Comparison of ENCODE assay signal across 9 cellular contexts in the genomic region with DNA sequence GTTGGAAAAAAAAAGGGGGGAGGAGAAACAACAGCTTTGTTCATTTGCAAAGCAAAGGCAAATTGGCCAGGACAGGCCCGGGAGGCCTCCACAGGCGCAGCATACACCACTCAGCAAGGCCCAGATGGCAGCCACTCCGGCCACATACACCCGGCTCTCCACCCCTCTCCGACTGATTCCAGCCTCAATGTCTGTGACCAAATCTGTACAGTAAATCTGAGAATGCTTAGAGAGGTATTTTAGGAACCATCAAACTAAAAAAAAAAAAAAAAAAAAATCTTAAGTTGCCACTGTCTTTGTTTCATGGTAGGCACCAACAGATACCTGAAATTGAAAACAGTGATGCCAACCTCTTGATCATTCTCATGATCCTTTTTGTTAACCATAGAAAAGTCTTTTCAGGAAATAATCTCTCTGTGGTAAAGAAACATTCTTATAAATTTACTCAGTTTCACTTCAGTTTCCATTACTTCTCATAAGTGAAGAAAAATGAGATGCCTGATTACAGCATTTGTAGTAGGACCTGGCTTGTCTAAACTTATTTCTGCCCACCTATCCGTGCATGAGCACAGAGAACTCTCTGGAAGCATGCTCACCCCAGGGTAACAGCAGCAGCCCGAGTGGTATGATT. TPM values are rescaled to one million over a fixed set of nuclear protein-coding genes. Genes with fewer than 3 reads are reported as not detected.
A peak's percentile ranks its signal among the peaks of the same experiment; 100 is the strongest.
DNase-seq lines count a peak whose midpoint lies in the region; ATAC-seq and TF ChIP-seq lines count a peak whose summit lies in the region.
"Had no signal": no experiment of that assay in that cellular context is flagged by ENCODE, and none has a peak within 500 bp of the region (broad histone marks: within the 10 kb centered on the region; RNA-seq: fewer than 3 reads in every experiment).

No MANE protein-coding gene starts in this region.

- TF ChIP-seq CTCF in Caco-2 (IDR thresholded peaks at IDR 0.05; ENCODE audit: insufficient read depth in 1 of 2, low read depth in 1 of 2, low read length in 1 of 2, severe bottlenecking in 1 of 2, unreplicated experiment in 1 of 2): no peak

- WGBS in neuronal stem cell (ENCODE audit: extremely low coverage in 2 of 2, insufficient read length in 2 of 2, insufficient replicate concordance in 1 of 2), 2 donors: no CpG with 5 or more reads among the region's 7 CpGs

- H3K4me2 ChIP-seq in neuronal stem cell (ENCODE audit: insufficient read depth, low read length, poor library complexity, severe bottlenecking): no peak overlapping the region

- no peak overlapping the region for H3K18ac ChIP-seq in neuronal stem cell (ENCODE audit: low read length)

- H3K9ac ChIP-seq in neuronal stem cell (ENCODE audit: low read depth, low read length, poor library complexity): no peak overlapping the region

- ATAC-seq in HG02938 (IDR thresholded peaks at IDR 0.05; ENCODE audit: unreplicated experiment): peak; percentile 59
- ATAC-seq in activated T-cell treated with anti-CD3 and anti-CD28 coated beads, Interleukin-2, amount 50 U/mL, for 72 hours (replicated peaks in 1 of 2): peak; percentile 63 to 64
- no peak for ATAC-seq in HG02884 (IDR thresholded peaks at IDR 0.05; ENCODE audit: unreplicated experiment)
- ATAC-seq: K562 had no signal

- peaks cover 0 to 13% of the 10 kb centered on the region in 2 donors for H3K36me3 ChIP-seq in neuronal stem cell (replicated peaks in 1 of 2; ENCODE audit: control insufficient read depth in 2 of 2, insufficient read depth in 2 of 2, low read length in 2 of 2)
- no peaks in the 10 kb centered on the region for H3K36me3 ChIP-seq in Caco-2 (ENCODE audit: control insufficient read depth, insufficient read depth, low read length)

- H3K23ac ChIP-seq in neuronal stem cell (ENCODE audit: low read depth, low read length, poor library complexity): no peak overlapping the region

- H2AFZ ChIP-seq in neuronal stem cell (ENCODE audit: low read length): no peak overlapping the region

- H2BK15ac ChIP-seq in neuronal stem cell (ENCODE audit: low read length): no peak overlapping the region

- H3K79me1 ChIP-seq in neuronal stem cell (ENCODE audit: low read depth, low read length): peaks cover 4% of the 10 kb centered on the region

- POLR2A ChIA-PET in Caco-2 (lab: Charles Lee): no interaction called here

- no peak overlapping the region for H3K14ac ChIP-seq in neuronal stem cell (ENCODE audit: low read length)

- peak overlapping the region; percentile 45 for H3K27ac Mint-ChIP-seq in activated T-cell treated with anti-CD3 and anti-CD28 coated beads, Interleukin-2, amount 50 U/mL, for 72 hours
- H3K27ac Mint-ChIP-seq in Caco-2 (ENCODE audit: unreplicated experiment): no peak overlapping the region

- no peak overlapping the region for H2BK12ac ChIP-seq in neuronal stem cell (ENCODE audit: low read length)

- H4K91ac ChIP-seq in neuronal stem cell (ENCODE audit: low read depth, low read length, poor library complexity): no peak overlapping the region

- H3K27ac ChIP-seq in temporal lobe (ENCODE audit: low read depth, low read length) (peak overlapping the region; percentile 9), neuronal stem cell (replicated peaks; ENCODE audit: low read length) (no peak overlapping the region)

- no peak overlapping the region for H2BK5ac ChIP-seq in neuronal stem cell (ENCODE audit: low read length)

- H3K9me3 ChIP-seq in neuronal stem cell (replicated peaks in 1 of 2; ENCODE audit: control insufficient read depth in 2 of 2, insufficient read depth in 1 of 2, low read depth in 1 of 2, low read length in 2 of 2): no peaks in the 10 kb centered on the region
- no peaks in the 10 kb centered on the region for H3K9me3 ChIP-seq in Caco-2

- BruUV-seq in Caco-2 (replicated peaks; lab: Mats Ljungman, UMichigan): no TSS peak

- H3K27me3 ChIP-seq in neuronal stem cell (ENCODE audit: control insufficient read depth in 3 of 3, insufficient read depth in 3 of 3, low read depth in 1 of 3, low read length in 3 of 3): no peaks in the 10 kb centered on the region
- no peaks in the 10 kb centered on the region for H3K27me3 ChIP-seq in Caco-2 (replicated peaks; ENCODE audit: control insufficient read depth, insufficient read depth, low read length)

- H2AK5ac ChIP-seq in neuronal stem cell (ENCODE audit: low read depth, low read length): no peak overlapping the region

- CTCF ChIA-PET in Caco-2 (lab: Charles Lee): no interaction called here

- H3K4me3 Mint-ChIP-seq in activated T-cell treated with anti-CD3 and anti-CD28 coated beads, Interleukin-2, amount 50 U/mL, for 72 hours: peak overlapping the region; percentile 62 to 64
- no peak overlapping the region for H3K4me3 Mint-ChIP-seq in Caco-2 (ENCODE audit: unreplicated experiment)

- H4K8ac ChIP-seq in neuronal stem cell (ENCODE audit: low read depth, low read length): no peak overlapping the region

- H3K36me3 Mint-ChIP-seq in activated T-cell treated with anti-CD3 and anti-CD28 coated beads, Interleukin-2, amount 50 U/mL, for 72 hours (ENCODE audit: insufficient read depth in 2 of 2): peaks cover 0 to 5% of the 10 kb centered on the region in 2 donors
- H3K36me3 Mint-ChIP-seq in Caco-2 (ENCODE audit: insufficient read depth, unreplicated experiment): peaks cover 16% of the 10 kb centered on the region

- H3K4me1 ChIP-seq in neuronal stem cell (ENCODE audit: control insufficient read depth in 2 of 2, insufficient read depth in 1 of 2, low read depth in 1 of 2, low read length in 2 of 2) (peaks cover 36 to 44% of the 10 kb centered on the region in 2 donors), Caco-2 (no peaks in the 10 kb centered on the region)

- intact Hi-C loops in Caco-2 (cut with micrococcal nuclease; ENCODE audit: unreplicated experiment): no loop called here

- DNase-seq in activated naive CD4-positive, alpha-beta T cell treated with Interleukin-2 at 50 U/mL for 16 hours: peak; percentile 28
- DNase-seq in activated naive CD4-positive, alpha-beta T cell (lab: John Stamatoyannopoulos, UW): no peak
- DNase-seq in activated T-cell treated with anti-CD3 and anti-CD28 coated beads, Interleukin-2, amount 50 U/mL, for 72 hours: no peak
- DNase-seq in neuronal stem cell (ENCODE audit: low spot score): no peak
- DNase-seq in Caco-2: no peak

- H3K4me1 Mint-ChIP-seq in activated T-cell treated with anti-CD3 and anti-CD28 coated beads, Interleukin-2, amount 50 U/mL, for 72 hours (ENCODE audit: low read depth): peaks cover 97% of the 10 kb centered on the region
- H3K4me1 Mint-ChIP-seq in Caco-2 (ENCODE audit: low read depth, unreplicated experiment): peaks cover 13% of the 10 kb centered on the region

- H3K4me3 ChIP-seq in neuronal stem cell (ENCODE audit: low read length in 2 of 2) (no peak overlapping the region), Caco-2 (ENCODE audit: low read depth, low read length) (no peak overlapping the region)
- H3K4me3 ChIP-seq: K562 had no signal

- H3K9me3 Mint-ChIP-seq in activated T-cell treated with anti-CD3 and anti-CD28 coated beads, Interleukin-2, amount 50 U/mL, for 72 hours: no peaks in the 10 kb centered on the region
- H3K9me3 Mint-ChIP-seq in Caco-2 (ENCODE audit: unreplicated experiment): no peaks in the 10 kb centered on the region

- H3K27me3 Mint-ChIP-seq in activated T-cell treated with anti-CD3 and anti-CD28 coated beads, Interleukin-2, amount 50 U/mL, for 72 hours (ENCODE audit: low read depth): peaks cover 68% of the 10 kb centered on the region
- no peaks in the 10 kb centered on the region for H3K27me3 Mint-ChIP-seq in Caco-2 (ENCODE audit: insufficient read depth, unreplicated experiment)

- H2BK120ac ChIP-seq in neuronal stem cell (ENCODE audit: low read depth, low read length): no peak overlapping the region

- H3K4ac ChIP-seq in neuronal stem cell (ENCODE audit: low read length): no peak overlapping the region

RNA-seq across cellular contexts. Expression of a gene that starts 20.2 kb away (rescaled TPM):
- 10 to 100 TPM; 28.8 to 37.4 TPM for total RNA-seq in activated T-cell treated with anti-CD3 and anti-CD28 coated beads, Interleukin-2, amount 50 U/mL, for 72 hours
- total RNA-seq in temporal lobe: 21.9 TPM
- 26.4 TPM for polyA plus RNA-seq in neuronal stem cell (2013, experiment 1 of 2)
- polyA plus RNA-seq in neuronal stem cell (2013, experiment 2 of 2): 26.7 TPM
- total RNA-seq in Caco-2 (2022): 24.0 and 25.4 TPM in 2 replicates

RNA-seq across cellular contexts. Expression of a gene that starts 40.4 kb away (rescaled TPM):
- total RNA-seq in activated T-cell treated with anti-CD3 and anti-CD28 coated beads, Interleukin-2, amount 50 U/mL, for 72 hours: 10 to 100 TPM; 20.0 to 28.1 TPM
- 75.7 TPM for total RNA-seq in temporal lobe
- polyA plus RNA-seq in neuronal stem cell (2013, experiment 1 of 2): 16.8 TPM
- polyA plus RNA-seq in neuronal stem cell (2013, experiment 2 of 2): 16.3 TPM
- total RNA-seq in Caco-2 (2022): 13.8 and 15.4 TPM in 2 replicates
